In genomic region chr19:43752287-43752875, GRCh38 we compare ENCODE assay signal across 12 cellular contexts. TPM values are rescaled to one million over a fixed set of nuclear protein-coding genes. Genes with fewer than 3 reads are reported as not detected.
DNase-seq lines count a peak whose midpoint lies in the region; ATAC-seq and TF ChIP-seq lines count a peak whose summit lies in the region.
"Had no signal": no experiment of that assay in that cellular context is flagged by ENCODE, and none has a peak within 500 bp of the region (broad histone marks: within the 10 kb centered on the region; RNA-seq: fewer than 3 reads in every experiment).

No MANE protein-coding gene starts in this region.

- CTCF ChIA-PET in CD4-positive, alpha-beta memory T cell (lab: Charles Lee; ENCODE audit: partially characterized antibody): interaction anchor here (1.1 to 7.6 kb wide), 3 partner anchors 14 to 32 kb away, joined by 3 to 80 read pairs (median 4); no protein-coding TSS in a partner anchor

- H3K79me2 ChIP-seq in GM23248 (ENCODE audit: insufficient read depth) (peaks cover 56% of the 10 kb centered on the region), MM.1S (ENCODE audit: low read length) (peaks cover 61% of the 10 kb centered on the region)

- POLR2A ChIA-PET in CD4-positive, alpha-beta memory T cell (lab: Charles Lee; ENCODE audit: partially characterized antibody): interaction anchor here (0.6 to 6.4 kb wide), 4 partner anchors 15 to 75 kb away, joined by 3 to 116 read pairs (median 56); partner anchors contain the start of genes KCNN4 and ZNF283

- H3K9me2 ChIP-seq in GM23248 (ENCODE audit: insufficient read depth): no peaks in the 10 kb centered on the region
- no peaks in the 10 kb centered on the region for H3K9me2 ChIP-seq in MM.1S (replicated peaks; ENCODE audit: insufficient read depth, low read length)

- peak overlapping the region; percentile 24 for H3K27ac ChIP-seq in CD4-positive, alpha-beta memory T cell (ENCODE audit: low read depth, low read length)
- H3K27ac ChIP-seq in GM23248: peak overlapping the region; percentile 95
- H3K27ac ChIP-seq in MM.1S (ENCODE audit: low read length): no peak overlapping the region

- peaks cover 0 to 3% (median 0%) of the 10 kb centered on the region in 8 donors for H3K9me3 Mint-ChIP-seq in CD4-positive, alpha-beta memory T cell
- peaks cover 3% of the 10 kb centered on the region for H3K9me3 Mint-ChIP-seq in activated naive CD8-positive, alpha-beta T cell treated with anti-CD3 and anti-CD28 coated beads for 36 hours
- H3K9me3 Mint-ChIP-seq in nephron progenitor cell: no peaks in the 10 kb centered on the region

- H3K4me3 Mint-ChIP-seq in CD4-positive, alpha-beta memory T cell: peak overlapping the region in 4 of 8 donors; percentile 48 to 97 (median 60)
- peak overlapping the region; percentile 1 for H3K4me3 Mint-ChIP-seq in activated naive CD8-positive, alpha-beta T cell treated with anti-CD3 and anti-CD28 coated beads for 36 hours
- H3K4me3 Mint-ChIP-seq in nephron progenitor cell: no peak overlapping the region

- no peak for DNase-seq in CD4-positive, alpha-beta memory T cell
- no peak for DNase-seq in GM23248
- DNase-seq in activated naive CD8-positive, alpha-beta T cell treated with anti-CD3 and anti-CD28 coated beads for 36 hours: no peak
- DNase-seq in nephron progenitor cell: no peak
- no peak for DNase-seq in MM.1S
- no peak for DNase-seq in activated CD4-positive, CD25-positive, alpha-beta regulatory T cell (lab: John Stamatoyannopoulos, UW)
- DNase-seq in AG20443 (ENCODE audit: low spot score): no peak
- DNase-seq: Kasumi-1, NCI-H2081 treated with DMSO at 0.1 percent for 48 hours had no signal

- H2AFZ ChIP-seq in GM23248 (no peak overlapping the region), MM.1S (ENCODE audit: low read length) (no peak overlapping the region)

- peak overlapping the region; percentile 26; the same call in 1 of the 2 replicates for H3K9ac ChIP-seq in GM23248
- no peak overlapping the region for H3K9ac ChIP-seq in MM.1S (ENCODE audit: low read length)

- peaks cover 29 to 50% of the 10 kb centered on the region in 2 donors for H3K36me3 Mint-ChIP-seq in CD4-positive, alpha-beta memory T cell
- H3K36me3 Mint-ChIP-seq in activated naive CD8-positive, alpha-beta T cell treated with anti-CD3 and anti-CD28 coated beads for 36 hours: peaks cover 52% of the 10 kb centered on the region
- H3K36me3 Mint-ChIP-seq in nephron progenitor cell (ENCODE audit: low read depth): peaks cover 45% of the 10 kb centered on the region

- H3K27me3 ChIP-seq in CD4-positive, alpha-beta memory T cell (ENCODE audit: insufficient read depth, low read length): no peaks in the 10 kb centered on the region
- no peaks in the 10 kb centered on the region for H3K27me3 ChIP-seq in GM23248 (replicated peaks; ENCODE audit: insufficient read depth)
- no peaks in the 10 kb centered on the region for H3K27me3 ChIP-seq in MM.1S (replicated peaks; ENCODE audit: insufficient read depth, low read length)
- H3K27me3 ChIP-seq: foreskin keratinocyte had no signal

- peaks cover 48% of the 10 kb centered on the region for H3K4me1 ChIP-seq in CD4-positive, alpha-beta memory T cell (ENCODE audit: insufficient read depth, low read length)
- peaks cover 45% of the 10 kb centered on the region for H3K4me1 ChIP-seq in GM23248 (ENCODE audit: insufficient read depth)
- H3K4me1 ChIP-seq in MM.1S (ENCODE audit: low read length): peaks cover 18% of the 10 kb centered on the region

- H3K36me3 ChIP-seq in CD4-positive, alpha-beta memory T cell (ENCODE audit: insufficient read depth, low read length): peaks cover 42% of the 10 kb centered on the region
- H3K36me3 ChIP-seq in GM23248 (ENCODE audit: low read depth): peaks cover 18% of the 10 kb centered on the region; the same call in 1 of the 2 replicates
- H3K36me3 ChIP-seq in MM.1S (replicated peaks; ENCODE audit: insufficient read depth, low read length): no peaks in the 10 kb centered on the region; the same call in 1 of the 2 replicates

- H3K27me3 Mint-ChIP-seq in CD4-positive, alpha-beta memory T cell: no peaks in the 10 kb centered on the region
- peaks cover 12% of the 10 kb centered on the region for H3K27me3 Mint-ChIP-seq in activated naive CD8-positive, alpha-beta T cell treated with anti-CD3 and anti-CD28 coated beads for 36 hours
- H3K27me3 Mint-ChIP-seq in nephron progenitor cell (ENCODE audit: low read depth, poor library complexity): peaks cover 2% of the 10 kb centered on the region

- H3K4me2 ChIP-seq in GM23248 (ENCODE audit: unreplicated experiment) (peak overlapping the region; percentile 71), MM.1S (ENCODE audit: low read depth, low read length) (no peak overlapping the region)

- no peak for ATAC-seq in HG03175 (IDR thresholded peaks at IDR 0.05; ENCODE audit: unreplicated experiment)
- ATAC-seq: Panc1 had no signal

- no peaks in the 10 kb centered on the region for H4K20me1 ChIP-seq in GM23248 (ENCODE audit: insufficient read depth)
- H4K20me1 ChIP-seq in MM.1S (ENCODE audit: insufficient read depth, low read length): no peaks in the 10 kb centered on the region

- in situ Hi-C loops in GM23248 (cut with MboI): no loop called here

- peak overlapping the region in 6 of 7 donors; percentile 55 to 99 (median 88) for H3K27ac Mint-ChIP-seq in CD4-positive, alpha-beta memory T cell
- H3K27ac Mint-ChIP-seq in activated naive CD8-positive, alpha-beta T cell treated with anti-CD3 and anti-CD28 coated beads for 36 hours: peak overlapping the region; percentile 100
- H3K27ac Mint-ChIP-seq in nephron progenitor cell: peak overlapping the region; percentile 64

- H3K4me1 Mint-ChIP-seq in CD4-positive, alpha-beta memory T cell: peaks cover 32 to 74% (median 49%) of the 10 kb centered on the region in 4 donors
- H3K4me1 Mint-ChIP-seq in activated naive CD8-positive, alpha-beta T cell treated with anti-CD3 and anti-CD28 coated beads for 36 hours: peaks cover 53% of the 10 kb centered on the region
- peaks cover 46% of the 10 kb centered on the region for H3K4me1 Mint-ChIP-seq in nephron progenitor cell

- no peaks in the 10 kb centered on the region for H3K9me3 ChIP-seq in CD4-positive, alpha-beta memory T cell (ENCODE audit: control insufficient read depth in 1 of 2, low read length in 2 of 2)
- H3K9me3 ChIP-seq in GM23248 (ENCODE audit: low read depth) (no peaks in the 10 kb centered on the region), MM.1S (replicated peaks; ENCODE audit: insufficient read depth, low read length) (no peaks in the 10 kb centered on the region)

- TF ChIP-seq CTCF in nephron progenitor cell (IDR thresholded peaks at IDR 0.05) (no peak), MM.1S (IDR thresholded peaks at IDR 0.05; ENCODE audit: low read length) (no peak)

- intact Hi-C loops in CD4-positive, alpha-beta memory T cell (cut with micrococcal nuclease): no loop called here

- H3K4me3 ChIP-seq in CD4-positive, alpha-beta memory T cell (ENCODE audit: low read length in 2 of 2): no peak overlapping the region
- H3K4me3 ChIP-seq in GM23248 (peak overlapping the region; percentile 58), MM.1S (ENCODE audit: low read length) (no peak overlapping the region)

- peaks cover 48% of the 10 kb centered on the region for H3F3A ChIP-seq in GM23248 (ENCODE audit: insufficient read depth)
- H3F3A ChIP-seq in MM.1S (ENCODE audit: insufficient read depth, low read length): peaks cover 23% of the 10 kb centered on the region

- 95 to 98% methylated on average over 6 of the region's 6 CpGs for WGBS in GM23248 (ENCODE audit: low coverage in 1 of 2, low lambda C conversion rate in 2 of 2, missing lambda C conversion rate in 2 of 2), 2 experiments

RNA-seq across cellular contexts. Expression of gene SMG9, which starts 2.4 kb away (rescaled TPM):
- total RNA-seq in CD4-positive, alpha-beta memory T cell: 10 to 100 TPM; 57.6 to 57.9 TPM
- 10 to 100 TPM in 1 of 2 donors, 1 to 10 TPM in 1; 3.8 to 13.7 TPM for polyA plus RNA-seq in CD4-positive, alpha-beta memory T cell
- total RNA-seq in GM23248 (2014; rRNA removed; shearing (Covaris generic)): 11.5 and 13.0 TPM in 2 replicates
- 23.2 and 25.7 TPM in 2 replicates for polyA plus RNA-seq in GM23248 (2016; fragmentation: Nextera tagmentation; extraction: Ambion mirVana)
- total RNA-seq in activated naive CD8-positive, alpha-beta T cell treated with anti-CD3 and anti-CD28 coated beads for 36 hours: 10 to 100 TPM; 55.7 to 58.1 TPM

RNA-seq across cellular contexts. Expression of gene KCNN4, which starts 28.4 kb away (rescaled TPM):
- 10 to 100 TPM; 33.6 to 33.9 TPM for total RNA-seq in CD4-positive, alpha-beta memory T cell
- 10 to 100 TPM; 10.5 to 23.7 TPM for polyA plus RNA-seq in CD4-positive, alpha-beta memory T cell
- total RNA-seq in GM23248 (2014; rRNA removed; shearing (Covaris generic)): 8.7 and 13.7 TPM in 2 replicates
- 9.4 and 11.9 TPM in 2 replicates for polyA plus RNA-seq in GM23248 (2016; fragmentation: Nextera tagmentation; extraction: Ambion mirVana)
- total RNA-seq in activated naive CD8-positive, alpha-beta T cell treated with anti-CD3 and anti-CD28 coated beads for 36 hours: 10 to 100 TPM; 38.9 to 41.5 TPM

RNA-seq across cellular contexts. Expression of gene IRGC, which starts 36.5 kb away (rescaled TPM):
- not detected for total RNA-seq in CD4-positive, alpha-beta memory T cell
- polyA plus RNA-seq in CD4-positive, alpha-beta memory T cell: not detected
- total RNA-seq in GM23248 (2014; rRNA removed; shearing (Covaris generic)): not detected in 2 replicates
- polyA plus RNA-seq in GM23248 (2016; fragmentation: Nextera tagmentation; extraction: Ambion mirVana): not detected in 2 replicates
- total RNA-seq in activated naive CD8-positive, alpha-beta T cell treated with anti-CD3 and anti-CD28 coated beads for 36 hours: not detected
- total RNA-seq: foreskin keratinocyte had no signal
- polyA plus RNA-seq: foreskin keratinocyte had no signal

RNA-seq across cellular contexts. Expression of gene LYPD5, which starts 49.9 kb away (rescaled TPM):
- total RNA-seq in CD4-positive, alpha-beta memory T cell: under 1 TPM; 0.49 to 0.97 TPM
- under 1 TPM; 0.27 to 0.50 TPM for polyA plus RNA-seq in CD4-positive, alpha-beta memory T cell
- 0.32 and 0.76 TPM in 2 replicates for total RNA-seq in GM23248 (2014; rRNA removed; shearing (Covaris generic))
- polyA plus RNA-seq in GM23248 (2016; fragmentation: Nextera tagmentation; extraction: Ambion mirVana): 1.1 and 1.4 TPM in 2 replicates
- total RNA-seq in activated naive CD8-positive, alpha-beta T cell treated with anti-CD3 and anti-CD28 coated beads for 36 hours: 1 to 10 TPM; 1.6 TPM
